Comparison of ENCODE assay signal across 16 cellular contexts in genomic region chr16:55668337-55669281, GRCh38. TPM values are rescaled to one million over a fixed set of nuclear protein-coding genes. Genes with fewer than 3 reads are reported as not detected.
DNase-seq lines count a peak whose midpoint lies in the region; ATAC-seq and TF ChIP-seq lines count a peak whose summit lies in the region.
"Had no signal": no experiment of that assay in that cellular context is flagged by ENCODE, and none has a peak within 500 bp of the region (broad histone marks: within the 10 kb centered on the region; RNA-seq: fewer than 3 reads in every experiment).

No MANE protein-coding gene starts in this region.

- H3K4me1 ChIP-seq in osteoblast (ENCODE audit: insufficient read depth, low read length): peaks cover 7% of the 10 kb centered on the region
- H3K4me1 ChIP-seq: SJSA1 had no signal

- no peak overlapping the region for H3K27ac ChIP-seq in osteoblast (ENCODE audit: low read depth, low read length)
- H3K27ac ChIP-seq: SJSA1 had no signal

- H3K27ac Mint-ChIP-seq in endothelial cell (ENCODE audit: unreplicated experiment): peak overlapping the region; percentile 90
- no peak overlapping the region for H3K27ac Mint-ChIP-seq in activated CD4-positive, alpha-beta T cell treated with anti-CD3 and anti-CD28 coated beads, Interleukin-2, amount 10 ng/mL, durations not matched to agents 24 days and 14 days
- no peak overlapping the region for H3K27ac Mint-ChIP-seq in natural killer cell treated with Interleukin-12 subunit alpha and Interleukin-12 subunit beta and Interleukin-15 and Interleukin-18, amount 100 ng/mL, for 72 hours
- H3K27ac Mint-ChIP-seq: activated CD8-positive, alpha-beta memory T cell treated with anti-CD3 and anti-CD28 coated beads, Interleukin-2, amount 10 ng/mL, durations not matched to agents 7 days and 5 days; activated naive CD4-positive, alpha-beta T cell treated with anti-CD3 and anti-CD28 coated beads, Interleukin-2, amount 50 U/mL, for 24 hours had no signal

- 0 out of 2 replicates have a peak, but pooled peaks cover 3% of the 10 kb centered on the region for H3K9me3 ChIP-seq in MG63
- H3K9me3 ChIP-seq in osteoblast (ENCODE audit: low read depth, low read length): no peaks in the 10 kb centered on the region
- H3K9me3 ChIP-seq: BE2C, SJSA1 had no signal

- H3K4me2 ChIP-seq in osteoblast (ENCODE audit: insufficient read depth, low read length): no peak overlapping the region

- no peaks in the 10 kb centered on the region for H3K9me3 Mint-ChIP-seq in endothelial cell (ENCODE audit: unreplicated experiment)
- H3K9me3 Mint-ChIP-seq in activated CD4-positive, alpha-beta T cell treated with anti-CD3 and anti-CD28 coated beads, Interleukin-2, amount 10 ng/mL, durations not matched to agents 24 days and 14 days: no peaks in the 10 kb centered on the region
- no peaks in the 10 kb centered on the region for H3K9me3 Mint-ChIP-seq in natural killer cell treated with Interleukin-12 subunit alpha and Interleukin-12 subunit beta and Interleukin-15 and Interleukin-18, amount 100 ng/mL, for 72 hours

- H3K36me3 Mint-ChIP-seq in endothelial cell (ENCODE audit: low read depth, unreplicated experiment): no peaks in the 10 kb centered on the region
- no peaks in the 10 kb centered on the region for H3K36me3 Mint-ChIP-seq in activated CD4-positive, alpha-beta T cell treated with anti-CD3 and anti-CD28 coated beads, Interleukin-2, amount 10 ng/mL, durations not matched to agents 24 days and 14 days (ENCODE audit: low read depth)
- no peaks in the 10 kb centered on the region for H3K36me3 Mint-ChIP-seq in natural killer cell treated with Interleukin-12 subunit alpha and Interleukin-12 subunit beta and Interleukin-15 and Interleukin-18, amount 100 ng/mL, for 72 hours
- H3K36me3 Mint-ChIP-seq: activated CD8-positive, alpha-beta memory T cell treated with anti-CD3 and anti-CD28 coated beads, Interleukin-2, amount 10 ng/mL, durations not matched to agents 7 days and 5 days; activated naive CD4-positive, alpha-beta T cell treated with anti-CD3 and anti-CD28 coated beads, Interleukin-2, amount 50 U/mL, for 24 hours had no signal

- H3K27me3 Mint-ChIP-seq in endothelial cell (ENCODE audit: unreplicated experiment): peaks cover 2% of the 10 kb centered on the region
- H3K27me3 Mint-ChIP-seq in activated CD4-positive, alpha-beta T cell treated with anti-CD3 and anti-CD28 coated beads, Interleukin-2, amount 10 ng/mL, durations not matched to agents 24 days and 14 days: no peaks in the 10 kb centered on the region
- peaks cover 0 to 4% of the 10 kb centered on the region in 2 donors for H3K27me3 Mint-ChIP-seq in natural killer cell treated with Interleukin-12 subunit alpha and Interleukin-12 subunit beta and Interleukin-15 and Interleukin-18, amount 100 ng/mL, for 72 hours
- H3K27me3 Mint-ChIP-seq: activated CD8-positive, alpha-beta memory T cell treated with anti-CD3 and anti-CD28 coated beads, Interleukin-2, amount 10 ng/mL, durations not matched to agents 7 days and 5 days had no signal

- intact Hi-C loops in activated CD4-positive, alpha-beta T cell treated with anti-CD3 and anti-CD28 coated beads, Interleukin-2, amount 10 ng/mL, durations not matched to agents 24 days and 14 days (cut with micrococcal nuclease): no loop called here

- H3K4me1 Mint-ChIP-seq in endothelial cell (ENCODE audit: unreplicated experiment): peaks cover 10% of the 10 kb centered on the region
- H3K4me1 Mint-ChIP-seq in activated CD4-positive, alpha-beta T cell treated with anti-CD3 and anti-CD28 coated beads, Interleukin-2, amount 10 ng/mL, durations not matched to agents 24 days and 14 days: no peaks in the 10 kb centered on the region
- H3K4me1 Mint-ChIP-seq in natural killer cell treated with Interleukin-12 subunit alpha and Interleukin-12 subunit beta and Interleukin-15 and Interleukin-18, amount 100 ng/mL, for 72 hours (ENCODE audit: low read depth in 2 of 2): no peaks in the 10 kb centered on the region
- H3K4me1 Mint-ChIP-seq: activated CD8-positive, alpha-beta memory T cell treated with anti-CD3 and anti-CD28 coated beads, Interleukin-2, amount 10 ng/mL, durations not matched to agents 7 days and 5 days; activated naive CD4-positive, alpha-beta T cell treated with anti-CD3 and anti-CD28 coated beads, Interleukin-2, amount 50 U/mL, for 24 hours had no signal

- no peaks in the 10 kb centered on the region for H3K36me3 ChIP-seq in MG63
- H3K36me3 ChIP-seq in osteoblast (ENCODE audit: insufficient read depth, low read length): no peaks in the 10 kb centered on the region
- H3K36me3 ChIP-seq: esophagus muscularis mucosa, SJSA1 had no signal

- H3K4me3 Mint-ChIP-seq in endothelial cell (ENCODE audit: unreplicated experiment): no peak overlapping the region
- no peak overlapping the region for H3K4me3 Mint-ChIP-seq in activated CD4-positive, alpha-beta T cell treated with anti-CD3 and anti-CD28 coated beads, Interleukin-2, amount 10 ng/mL, durations not matched to agents 24 days and 14 days
- no peak overlapping the region for H3K4me3 Mint-ChIP-seq in natural killer cell treated with Interleukin-12 subunit alpha and Interleukin-12 subunit beta and Interleukin-15 and Interleukin-18, amount 100 ng/mL, for 72 hours
- H3K4me3 Mint-ChIP-seq: activated CD8-positive, alpha-beta memory T cell treated with anti-CD3 and anti-CD28 coated beads, Interleukin-2, amount 10 ng/mL, durations not matched to agents 7 days and 5 days; activated naive CD4-positive, alpha-beta T cell treated with anti-CD3 and anti-CD28 coated beads, Interleukin-2, amount 50 U/mL, for 24 hours had no signal

- H2AFZ ChIP-seq in osteoblast (ENCODE audit: low read length): no peak overlapping the region

- ATAC-seq in natural killer cell treated with Interleukin-12 subunit alpha and Interleukin-12 subunit beta and Interleukin-15 and Interleukin-18, amount 100 ng/mL, for 72 hours: no peak
- ATAC-seq: activated CD8-positive, alpha-beta memory T cell treated with anti-CD3 and anti-CD28 coated beads, Interleukin-2, amount 10 ng/mL, durations not matched to agents 7 days and 5 days had no signal

- DNase-seq in EH (ENCODE audit: low read depth): peak; percentile 50
- peak; percentile 82 for DNase-seq in MG63
- DNase-seq in endothelial cell (ENCODE audit: low spot score): peak; percentile 31
- DNase-seq in mesenteric fat pad (ENCODE audit: low spot score): peak; percentile 53
- DNase-seq in activated CD4-positive, alpha-beta T cell treated with anti-CD3 and anti-CD28 coated beads, Interleukin-2, amount 10 ng/mL, durations not matched to agents 24 days and 14 days: no peak
- DNase-seq in natural killer cell treated with Interleukin-12 subunit alpha and Interleukin-12 subunit beta and Interleukin-15 and Interleukin-18, amount 100 ng/mL, for 72 hours (ENCODE audit: low spot score): no peak
- DNase-seq in osteoblast (ENCODE audit: insufficient read length, low spot score, missing footprints): no peak
- no peak for DNase-seq in NCI-H2029 (lab: John Stamatoyannopoulos, UW)
- DNase-seq: activated CD8-positive, alpha-beta memory T cell treated with anti-CD3 and anti-CD28 coated beads, Interleukin-2, amount 10 ng/mL, durations not matched to agents 7 days and 5 days; BE2C; Karpas-422; stimulated activated CD4-positive, alpha-beta T cell treated with anti-CD3 and anti-CD28 coated beads, Interleukin-4, amount 100 ng/mL, for 4 hours; stimulated activated naive CD4-positive, alpha-beta T cell had no signal

- no peak overlapping the region for H3K4me3 ChIP-seq in MG63
- H3K4me3 ChIP-seq in osteoblast (ENCODE audit: insufficient read depth, low read length): no peak overlapping the region
- H3K4me3 ChIP-seq: esophagus muscularis mucosa, SJSA1 had no signal

- peaks cover 2% of the 10 kb centered on the region for H3K27me3 ChIP-seq in MG63
- H3K27me3 ChIP-seq in osteoblast (ENCODE audit: insufficient read depth, low read length): peaks cover 5% of the 10 kb centered on the region
- H3K27me3 ChIP-seq: BE2C, SJSA1 had no signal

- no peaks in the 10 kb centered on the region for H3K79me2 ChIP-seq in osteoblast (ENCODE audit: insufficient read depth, low read length)

- no peaks in the 10 kb centered on the region for H4K20me1 ChIP-seq in osteoblast (ENCODE audit: insufficient read depth, low read length)

- no peak for TF ChIP-seq CTCF in endothelial cell (IDR thresholded peaks at IDR 0.05; ENCODE audit: unreplicated experiment)
- no peak for TF ChIP-seq CTCF in osteoblast (IDR thresholded peaks at IDR 0.05; ENCODE audit: extremely low read depth, low read depth, low read length)

RNA-seq across cellular contexts. Expression of gene SLC6A2, which starts 12.8 kb away (rescaled TPM):
- total RNA-seq in MG63 (2014; rRNA removed; shearing (Covaris generic); ENCODE audit: low replicate concordance): not detected in 2 replicates
- total RNA-seq in endothelial cell (ENCODE audit: unreplicated experiment): not detected
- 0.64 TPM for total RNA-seq in mesenteric fat pad
- total RNA-seq in activated CD4-positive, alpha-beta T cell treated with anti-CD3 and anti-CD28 coated beads, Interleukin-2, amount 10 ng/mL, durations not matched to agents 24 days and 14 days: not detected in 2 replicates
- total RNA-seq in natural killer cell treated with Interleukin-12 subunit alpha and Interleukin-12 subunit beta and Interleukin-15 and Interleukin-18, amount 100 ng/mL, for 72 hours: not detected
- not detected in 2 replicates for total RNA-seq in osteoblast
- total RNA-seq: activated CD8-positive, alpha-beta memory T cell treated with anti-CD3 and anti-CD28 coated beads, Interleukin-2, amount 10 ng/mL, durations not matched to agents 7 days and 5 days; SJSA1 had no signal

Comparison
In these comparisons a context has a peak if more than half of its experiments do, and no peak if none do; other contexts are left out.
1. DNase-seq: peak in EH (single experiment), MG63 (single experiment), endothelial cell (single experiment) and mesenteric fat pad (single experiment); none in activated CD4-positive, alpha-beta T cell treated with anti-CD3 and anti-CD28 coated beads, Interleukin-2, amount 10 ng/mL, durations not matched to agents 24 days and 14 days (single experiment), natural killer cell treated with Interleukin-12 subunit alpha and Interleukin-12 subunit beta and Interleukin-15 and Interleukin-18, amount 100 ng/mL, for 72 hours (single experiment), osteoblast (single experiment) and NCI-H2029 (single experiment).